In the genomic region with DNA sequence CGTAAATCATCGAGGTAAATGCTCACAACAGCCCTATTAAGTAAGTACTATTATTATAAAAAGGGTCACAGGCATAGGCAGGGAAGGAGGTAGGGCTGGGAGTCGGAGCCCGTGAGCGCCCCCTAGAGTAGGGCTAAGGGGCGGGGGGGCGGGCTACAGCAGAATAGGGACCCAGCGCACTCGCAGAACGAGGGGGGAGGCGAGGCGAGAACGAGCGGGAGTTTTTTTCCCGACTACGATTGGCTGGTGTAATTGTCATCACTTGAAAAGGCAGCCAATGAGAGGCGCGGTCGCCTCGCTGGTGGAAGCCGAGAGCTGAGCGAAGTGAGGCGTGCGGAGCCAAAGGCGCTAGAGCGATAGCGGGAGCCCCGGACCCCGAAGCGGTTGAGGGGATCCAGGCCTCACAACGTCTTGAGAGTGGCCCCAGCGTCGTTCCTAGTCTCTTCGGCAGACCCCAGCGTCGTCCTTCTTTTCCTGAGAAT, we compare ENCODE assay signal across 1 cellular context.
TF ChIP-seq lines count a peak whose summit lies in the region.

No MANE protein-coding gene starts in this region.

TF ChIP-seq in SK-N-SH, 30 proteins besides CTCF, POLR2A, EP300 and RAD21 (continued from another document):
- TF ChIP-seq TAF1 (IDR thresholded peaks at IDR 0.05; ENCODE audit: borderline replicate concordance, low read depth, low read length) (no peak), GATA2 (CRISPR knock-in tag; IDR thresholded peaks at IDR 0.05) (no peak), EZH2phosphoT487 (IDR thresholded peaks at IDR 0.05; ENCODE audit: borderline replicate concordance, low read depth) (no peak), PBX3 (IDR thresholded peaks at IDR 0.05) (peak; percentile 84)
